In the genomic region with DNA sequence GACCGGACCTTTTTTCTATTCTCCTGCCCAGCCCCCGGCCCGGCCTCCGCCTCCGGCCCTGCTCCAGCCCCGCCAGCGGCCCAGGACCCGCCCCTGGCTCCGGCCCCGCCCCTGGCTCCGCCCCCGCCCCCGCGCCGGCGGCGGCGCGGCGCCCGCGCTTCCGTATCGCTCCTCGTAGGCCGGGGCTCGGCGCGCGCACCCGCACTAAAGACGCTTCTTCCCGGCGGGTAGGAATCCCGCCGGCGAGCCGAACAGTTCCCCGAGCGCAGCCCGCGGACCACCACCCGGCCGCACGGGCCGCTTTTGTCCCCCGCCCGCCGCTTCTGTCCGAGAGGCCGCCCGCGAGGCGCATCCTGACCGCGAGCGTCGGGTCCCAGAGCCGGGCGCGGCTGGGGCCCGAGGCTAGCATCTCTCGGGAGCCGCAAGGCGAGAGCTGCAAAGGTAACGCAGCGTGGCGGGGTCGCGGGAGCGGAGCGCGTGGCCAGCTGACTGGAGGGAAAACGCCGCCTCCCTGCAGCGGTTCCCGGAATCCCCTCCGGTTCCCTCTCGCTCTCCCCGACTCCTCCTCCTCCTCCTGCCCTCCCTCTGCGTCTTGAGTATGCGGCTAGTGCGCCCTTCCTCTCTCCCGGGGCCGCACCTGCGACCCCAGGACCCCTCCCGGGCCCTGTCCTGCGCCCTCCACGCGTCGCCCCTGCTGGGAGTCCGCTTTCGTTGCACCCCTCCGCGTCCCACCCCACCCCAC, we compare ENCODE assay signal across 8 cellular contexts. TPM values are rescaled to one million over a fixed set of nuclear protein-coding genes. Genes with fewer than 3 reads are reported as not detected.
DNase-seq lines count a peak whose midpoint lies in the region; ATAC-seq and TF ChIP-seq lines count a peak whose summit lies in the region.

Gene IFNAR2, plus strand, starts transcription at position 163 of the 742 bp plus-strand sequence. CDS start 11,985 bp downstream, outside the sequence.

- TF ChIP-seq CTCF in kidney epithelial cell (IDR thresholded peaks at IDR 0.05; ENCODE audit: insufficient read depth, low read length, poor library complexity, severe bottlenecking) = no peak

- no peaks in the 10 kb centered on the region for H3K36me3 ChIP-seq in kidney epithelial cell (ENCODE audit: control insufficient read depth, insufficient read depth, low read length)

- DNase-seq in NCI-H2107 treated with DMSO at 0.1 percent for 48 hours (lab: John Stamatoyannopoulos, UW; ENCODE audit: unreplicated experiment) (peak; percentile 20), NCI-H2107 (lab: John Stamatoyannopoulos, UW) (no peak), NCI-H2196 (lab: John Stamatoyannopoulos, UW; ENCODE audit: unreplicated experiment) (peak; percentile 73), cerebellum (ENCODE audit: low spot score) (peak; percentile 94), kidney epithelial cell (ENCODE audit: low read depth) (no peak)
- DNase-seq in stimulated activated CD4-positive, alpha-beta T cell treated with anti-CD3 and anti-CD28 coated beads, Interleukin-12 subunit alpha, Interleukin-12 subunit beta, amount 100 ng/mL, for 48 hours (ENCODE audit: low read depth in 2 of 3, low spot score in 1 of 3) = peak; percentile 51 to 72 (median 62)

- ATAC-seq in HG02973 (IDR thresholded peaks at IDR 0.05; ENCODE audit: unreplicated experiment) = peak; percentile 72
- peak; percentile 52 to 58 for ATAC-seq in activated CD4-positive, CD25-positive, alpha-beta regulatory T cell treated with anti-CD3 and anti-CD28 coated beads, Interleukin-2, amount 50 U/mL, for 24 hours

- no peaks in the 10 kb centered on the region for H3K27me3 ChIP-seq in kidney epithelial cell (ENCODE audit: control insufficient read depth, insufficient read depth, low read length)

- peak within 1 kb of the TSS; percentile 98 for H3K4me3 ChIP-seq in kidney epithelial cell (ENCODE audit: low read depth, low read length)

RNA-seq across cellular contexts. Expression of gene IFNAR2, which starts in this region (rescaled TPM):
- total RNA-seq in cerebellum = 14.7 TPM
- total RNA-seq in kidney epithelial cell = 16.4 and 23.6 TPM in 2 replicates

Comparison
In these comparisons a context has a peak if more than half of its experiments do, and no peak if none do; other contexts are left out.
1. DNase-seq: peak in NCI-H2107 treated with DMSO at 0.1 percent for 48 hours (single experiment), NCI-H2196 (single experiment), cerebellum (single experiment) and stimulated activated CD4-positive, alpha-beta T cell treated with anti-CD3 and anti-CD28 coated beads, Interleukin-12 subunit alpha, Interleukin-12 subunit beta, amount 100 ng/mL, for 48 hours (3 of 3); none in NCI-H2107 (single experiment) and kidney epithelial cell (single experiment).